In genomic region chr11:57497303-57498247, GRCh38 we compare ENCODE assay signal across 1 cellular context.
TF ChIP-seq lines count a peak whose summit lies in the region.

No MANE protein-coding gene starts in this region.

TF ChIP-seq in HepG2, 621 proteins besides CTCF, POLR2A, EP300 and RAD21 (continued from another document and continues in another):
- TF ChIP-seq MXD3 (CRISPR knock-in tag; IDR thresholded peaks at IDR 0.05), result no peak
- TF ChIP-seq ZNF768 (CRISPR knock-in tag; IDR thresholded peaks at IDR 0.05), result no peak
- TF ChIP-seq CAMTA2 (CRISPR knock-in tag; IDR thresholded peaks at IDR 0.05; ENCODE audit: borderline replicate concordance), result peak; percentile 84; the same call in 1 of the 2 replicates
- TF ChIP-seq UBTF (CRISPR knock-in tag; IDR thresholded peaks at IDR 0.05), result peak; percentile 63; the same call in 1 of the 2 replicates
- TF ChIP-seq ZNF350 (CRISPR knock-in tag; IDR thresholded peaks at IDR 0.05; ENCODE audit: borderline replicate concordance, low read depth), result no peak; the same call in 1 of the 2 replicates
- peak; percentile 56; the same call in 1 of the 2 replicates for TF ChIP-seq ZNF331 (CRISPR knock-in tag; IDR thresholded peaks at IDR 0.05)
- TF ChIP-seq SNAPC2 (CRISPR knock-in tag; IDR thresholded peaks at IDR 0.05), result peak; percentile 80
- TF ChIP-seq BRF2 (CRISPR knock-in tag; IDR thresholded peaks at IDR 0.05), result peak; percentile 23; the same call in 1 of the 2 replicates
- 0 out of 2 replicates have a peak, but pooled peaks have one; percentile 6 for TF ChIP-seq TP53 (CRISPR knock-in tag; conservative IDR thresholded peaks at IDR 0.05)
- TF ChIP-seq SNAI1 (CRISPR knock-in tag; IDR thresholded peaks at IDR 0.05; ENCODE audit: borderline replicate concordance), result peak; percentile 86; the same call in 1 of the 2 replicates
- peak; percentile 26; the same call in 1 of the 2 replicates for TF ChIP-seq ZNF343 (CRISPR knock-in tag; IDR thresholded peaks at IDR 0.05)
- TF ChIP-seq CENPBD1 (CRISPR knock-in tag; IDR thresholded peaks at IDR 0.05; ENCODE audit: borderline replicate concordance, low read depth), result no peak
- TF ChIP-seq NFIB (CRISPR knock-in tag; IDR thresholded peaks at IDR 0.05; ENCODE audit: borderline replicate concordance), result no peak
- peak; percentile 34; the same call in 1 of the 2 replicates for TF ChIP-seq ZNF652 (CRISPR knock-in tag; IDR thresholded peaks at IDR 0.05; ENCODE audit: borderline replicate concordance, low read depth)
- TF ChIP-seq ZNF790 (CRISPR knock-in tag; IDR thresholded peaks at IDR 0.05; ENCODE audit: borderline replicate concordance), result no peak
- no peak for TF ChIP-seq MED8 (CRISPR knock-in tag; IDR thresholded peaks at IDR 0.05; ENCODE audit: insufficient replicate concordance)
- TF ChIP-seq GLMP (CRISPR knock-in tag; IDR thresholded peaks at IDR 0.05; ENCODE audit: borderline replicate concordance), result peak; percentile 39; the same call in 1 of the 2 replicates
- no peak for TF ChIP-seq TBP (CRISPR knock-in tag; IDR thresholded peaks at IDR 0.05)
- peak; percentile 97 for TF ChIP-seq PRDM10 (CRISPR knock-in tag; IDR thresholded peaks at IDR 0.05; ENCODE audit: low read depth)
- TF ChIP-seq ZNF776 (CRISPR knock-in tag; IDR thresholded peaks at IDR 0.05), result peak; percentile 65; the same call in 1 of the 2 replicates
- TF ChIP-seq SKIL (CRISPR knock-in tag; IDR thresholded peaks at IDR 0.05; ENCODE audit: borderline replicate concordance), result peak; percentile 79; the same call in 1 of the 2 replicates
- 0 out of 2 replicates have a peak, but pooled peaks have one; percentile 12 for TF ChIP-seq POLR2AphosphoS5 (IDR thresholded peaks at IDR 0.05; ENCODE audit: low read depth, low read length)
- peak in 1 of 2 experiments; percentile 34; a peak in 1 of 4 replicates for TF ChIP-seq KLF16 (CRISPR knock-in tag; IDR thresholded peaks at IDR 0.05)
- peak; percentile 66; the same call in 1 of the 2 replicates for TF ChIP-seq ZNF230 (CRISPR knock-in tag; IDR thresholded peaks at IDR 0.05)
- TF ChIP-seq ZNF792 (CRISPR knock-in tag; IDR thresholded peaks at IDR 0.05), result 0 out of 2 replicates have a peak, but pooled peaks have one; percentile 37
- peak; percentile 18; the same call in 1 of the 2 replicates for TF ChIP-seq ZNF580 (CRISPR knock-in tag; IDR thresholded peaks at IDR 0.05; ENCODE audit: borderline replicate concordance, low read depth)
- TF ChIP-seq MIXL1 (CRISPR knock-in tag; IDR thresholded peaks at IDR 0.05), result peak; percentile 61
- 0 out of 2 replicates have a peak, but pooled peaks have one; percentile 3 for TF ChIP-seq ATF2 (CRISPR knock-in tag; IDR thresholded peaks at IDR 0.05)
- TF ChIP-seq NR2F2 (IDR thresholded peaks at IDR 0.05; ENCODE audit: borderline replicate concordance, low read depth), result peak; percentile 81
- TF ChIP-seq ZNF770 (CRISPR knock-in tag; IDR thresholded peaks at IDR 0.05), result no peak
- peak; percentile 98 for TF ChIP-seq ONECUT2 (CRISPR knock-in tag; IDR thresholded peaks at IDR 0.05)
- peak; percentile 93 for TF ChIP-seq ZNF501 (CRISPR knock-in tag; IDR thresholded peaks at IDR 0.05)
- TF ChIP-seq MXD4 (CRISPR knock-in tag; IDR thresholded peaks at IDR 0.05), result no peak
- TF ChIP-seq MATR3 (CRISPR knock-in tag; IDR thresholded peaks at IDR 0.05), result no peak
- peak; percentile 79; the same call in 1 of the 2 replicates for TF ChIP-seq ZSCAN5A (CRISPR knock-in tag; IDR thresholded peaks at IDR 0.05; ENCODE audit: borderline replicate concordance)
- no peak for TF ChIP-seq NCOA1 (CRISPR knock-in tag; IDR thresholded peaks at IDR 0.05)
- no peak for TF ChIP-seq CSRNP2 (CRISPR knock-in tag; conservative IDR thresholded peaks at IDR 0.05; ENCODE audit: low read depth)
- TF ChIP-seq ATF1 (CRISPR knock-in tag; IDR thresholded peaks at IDR 0.05), result peak; percentile 31; the same call in 1 of the 2 replicates
